In genomic region chr16:49961087-49961486, GRCh38 we compare ENCODE assay signal across 17 cellular contexts.
DNase-seq lines count a peak whose midpoint lies in the region; TF ChIP-seq lines count a peak whose summit lies in the region.
"Had no signal": no experiment of that assay in that cellular context is flagged by ENCODE, and none has a peak within 500 bp of the region (broad histone marks: within the 10 kb centered on the region; RNA-seq: fewer than 3 reads in every experiment).

No MANE protein-coding gene starts in this region.

- H3K4me3 ChIP-seq in BJ (ENCODE audit: low read depth, low read length) (no peak overlapping the region), foreskin fibroblast (ENCODE audit: low read depth in 1 of 2, low read length in 2 of 2) (no peak overlapping the region)
- H3K4me3 ChIP-seq: ascending aorta, thoracic aorta had no signal

- POLR2A ChIA-PET in BJ (lab: Charles Lee), result no interaction called here

- CTCF ChIA-PET in BJ (lab: Yijun Ruan, JAX), result interaction anchor here (0.6 to 1.3 kb wide), 3 partner anchors 8 to 249 kb away, joined by 3 read pairs; no protein-coding TSS in a partner anchor

- no peaks in the 10 kb centered on the region for H3K36me3 ChIP-seq in BJ (ENCODE audit: control insufficient read depth, insufficient read depth, low read length)
- H3K36me3 ChIP-seq: ascending aorta, thoracic aorta had no signal

- DNase-seq in BJ (ENCODE audit: low read depth) (peak; percentile 10), NCI-H1092 treated with DMSO at 0.1 percent for 48 hours (lab: John Stamatoyannopoulos, UW) (peak; percentile 26), astrocyte of the hippocampus (ENCODE audit: low read depth, low spot score) (peak; percentile 21), foreskin fibroblast (peak; percentile 24 to 59), DMS 273 (lab: John Stamatoyannopoulos, UW; ENCODE audit: unreplicated experiment) (no peak), middle frontal gyrus (ENCODE audit: extremely low spot score, low spot score) (no peak)
- no peak for DNase-seq in stimulated activated CD4-positive, alpha-beta T cell treated with anti-CD3 and anti-CD28 coated beads, Interleukin-4, amount 100 ng/mL, for 1 hour
- DNase-seq in stimulated activated CD4-positive, alpha-beta T cell treated with anti-CD3 and anti-CD28 coated beads, Interleukin-4, amount 100 ng/mL, for 24 hours, result no peak
- DNase-seq: DMS 273 treated with DMSO at 0.1 percent for 48 hours; left ventricle myocardium superior; naive thymus-derived CD8-positive, alpha-beta T cell; NCI-H1436 treated with DMSO at 0.1 percent for 48 hours; NCI-H524; T-cell had no signal

- H3K27me3 ChIP-seq in BJ (ENCODE audit: control insufficient read depth, insufficient read depth, low read length), result no peaks in the 10 kb centered on the region
- H3K27me3 ChIP-seq: ascending aorta, foreskin keratinocyte had no signal

- no peak for TF ChIP-seq CTCF in BJ (IDR thresholded peaks at IDR 0.05; ENCODE audit: insufficient read depth, low read depth, low read length)
- no peak for TF ChIP-seq CTCF in foreskin fibroblast (IDR thresholded peaks at IDR 0.05; ENCODE audit: low read depth, low read length)

Comparison
In these comparisons a context has a peak if more than half of its experiments do, and no peak if none do; other contexts are left out.
1. DNase-seq: peak in BJ (single experiment), NCI-H1092 treated with DMSO at 0.1 percent for 48 hours (single experiment), astrocyte of the hippocampus (single experiment) and foreskin fibroblast (2 of 2); none in DMS 273 (single experiment), middle frontal gyrus (single experiment), stimulated activated CD4-positive, alpha-beta T cell treated with anti-CD3 and anti-CD28 coated beads, Interleukin-4, amount 100 ng/mL, for 1 hour (single experiment) and stimulated activated CD4-positive, alpha-beta T cell treated with anti-CD3 and anti-CD28 coated beads, Interleukin-4, amount 100 ng/mL, for 24 hours (single experiment).